In genomic region chr1:54362881-54363340, GRCh38 we compare ENCODE assay signal across 2 cellular contexts.
A peak's percentile ranks its signal among the peaks of the same experiment; 100 is the strongest.
TF ChIP-seq lines count a peak whose summit lies in the region.

No MANE protein-coding gene starts in this region.

TF ChIP-seq in HEK293, 187 proteins besides CTCF, POLR2A, EP300 and RAD21:
- TF ChIP-seq RBAK (tag by site-specific recombination; IDR thresholded peaks at IDR 0.05) = no peak
- TF ChIP-seq OSR2 (tag by site-specific recombination; IDR thresholded peaks at IDR 0.05) = no peak
- TF ChIP-seq ZNF600 (tag by site-specific recombination; IDR thresholded peaks at IDR 0.05) = 0 out of 2 replicates have a peak, but pooled peaks have one; percentile 27
- no peak for TF ChIP-seq ZNF362 (tag by site-specific recombination; IDR thresholded peaks at IDR 0.05)
- no peak for TF ChIP-seq ZNF513 (tag by site-specific recombination; IDR thresholded peaks at IDR 0.05)
- no peak for TF ChIP-seq ZNF274 (IDR thresholded peaks at IDR 0.05; ENCODE audit: low read length)
- TF ChIP-seq ZNF274 (tag by site-specific recombination; IDR thresholded peaks at IDR 0.05; ENCODE audit: borderline replicate concordance) = no peak
- TF ChIP-seq ZFP41 (tag by site-specific recombination; IDR thresholded peaks at IDR 0.05; ENCODE audit: borderline replicate concordance) = no peak
- TF ChIP-seq KLF9 (tag by site-specific recombination; IDR thresholded peaks at IDR 0.05; ENCODE audit: low read depth) = no peak

TF ChIP-seq in K562, 482 proteins besides CTCF, POLR2A, EP300 and RAD21:
- TF ChIP-seq RBM25 (IDR thresholded peaks at IDR 0.05; ENCODE audit: low read depth, low read length, severe bottlenecking) (peak; percentile 86), CTBP1 (IDR thresholded peaks at IDR 0.05; ENCODE audit: borderline replicate concordance) (0 out of 2 replicates have a peak, but pooled peaks have one; percentile 13), E2F3 (CRISPR knock-in tag; IDR thresholded peaks at IDR 0.05) (no peak), TFAP4 (CRISPR knock-in tag; IDR thresholded peaks at IDR 0.05; ENCODE audit: borderline replicate concordance) (0 out of 2 replicates have a peak, but pooled peaks have one; percentile 18), SMARCA5 (IDR thresholded peaks at IDR 0.05) (0 out of 2 replicates have a peak, but pooled peaks have one; percentile 57), ZNF717 (CRISPR knock-in tag; IDR thresholded peaks at IDR 0.05) (no peak), DACH1 (IDR thresholded peaks at IDR 0.05; ENCODE audit: partially characterized antibody) (no peak), ESRRA (IDR thresholded peaks at IDR 0.05; ENCODE audit: borderline replicate concordance, low read depth) (peak; percentile 69; the same call in 1 of the 2 replicates), PHF20 (IDR thresholded peaks at IDR 0.05; ENCODE audit: partially characterized antibody) (peak; percentile 34), ZBTB7A (IDR thresholded peaks at IDR 0.05; ENCODE audit: borderline replicate concordance, control insufficient read depth, low read depth, low read length) (peak; percentile 26; the same call in 1 of the 2 replicates), SMARCE1 (IDR thresholded peaks at IDR 0.05) (0 out of 2 replicates have a peak, but pooled peaks have one; percentile 19), MAFK (IDR thresholded peaks at IDR 0.05; ENCODE audit: low read length) (peak; percentile 50), SMARCA4 (IDR thresholded peaks at IDR 0.05) (0 out of 2 replicates have a peak, but pooled peaks have one; percentile 21), TEAD2 (tag; IDR thresholded peaks at IDR 0.05) (no peak), PHF8 (IDR thresholded peaks at IDR 0.05; ENCODE audit: borderline replicate concordance, low read length) (no peak), ZNF347 (CRISPR knock-in tag; IDR thresholded peaks at IDR 0.05; ENCODE audit: low read depth) (no peak), RNF2 (IDR thresholded peaks at IDR 0.05) (no peak), NFE2 (IDR thresholded peaks at IDR 0.05; ENCODE audit: low read depth) (peak; percentile 84), MXI1 (IDR thresholded peaks at IDR 0.05; ENCODE audit: low read depth, low read length) (no peak), THRAP3 (IDR thresholded peaks at IDR 0.05; ENCODE audit: borderline replicate concordance) (no peak), MAFG (tag; conservative IDR thresholded peaks at IDR 0.05) (peak; percentile 73), GATAD2A (IDR thresholded peaks at IDR 0.05) (no peak), C11orf30 (IDR thresholded peaks at IDR 0.05; ENCODE audit: low read depth) (peak; percentile 68), FOXA3 (CRISPR knock-in tag; conservative IDR thresholded peaks at IDR 0.05 in 1 of 2, IDR thresholded peaks at IDR 0.05 in 1 of 2) (peak in 1 of 2 experiments; percentile 70; a peak in 1 of 4 replicates), KDM1A (IDR thresholded peaks at IDR 0.05) (peak; percentile 73 to 84), HMG20B (CRISPR knock-in tag; IDR thresholded peaks at IDR 0.05) (no peak), BCOR (IDR thresholded peaks at IDR 0.05) (peak; percentile 91), NCOA2 (IDR thresholded peaks at IDR 0.05; ENCODE audit: partially characterized antibody in 2 of 2) (no peak), ZBTB2 (IDR thresholded peaks at IDR 0.05) (no peak), ZNF316 (IDR thresholded peaks at IDR 0.05) (peak; percentile 77), PKNOX1 (IDR thresholded peaks at IDR 0.05) (peak; percentile 60; the same call in 1 of the 2 replicates), MAFF (IDR thresholded peaks at IDR 0.05; ENCODE audit: low read length) (0 out of 2 replicates have a peak, but pooled peaks have one; percentile 2)
